In genomic region chr9:125407974-125408900, GRCh38 we compare ENCODE assay signal across 8 cellular contexts.
DNase-seq lines count a peak whose midpoint lies in the region; ATAC-seq, FAIRE-seq and TF ChIP-seq lines count a peak whose summit lies in the region.

No MANE protein-coding gene starts in this region.

- no peak overlapping the region for H3K27ac ChIP-seq in HepG2 (ENCODE audit: extremely low read length, insufficient read depth, low read length)

- peaks cover 0 to 34% of the 10 kb centered on the region in 2 experiments; a peak in 4 of 5 replicates for H3K27me3 ChIP-seq in HepG2 (ENCODE audit: control insufficient read depth in 1 of 2, insufficient read depth in 2 of 2, low read length in 2 of 2)

- peak overlapping the region; percentile 80 for H3K4me3 Mint-ChIP-seq in activated CD4-positive, alpha-beta T cell treated with anti-CD3 and anti-CD28 coated beads, Interleukin-2, amount 10 ng/mL, durations not matched to agents 24 days and 14 days

- H3K4me1 Mint-ChIP-seq in activated CD4-positive, alpha-beta T cell treated with anti-CD3 and anti-CD28 coated beads, Interleukin-2, amount 10 ng/mL, durations not matched to agents 24 days and 14 days = peaks cover 10% of the 10 kb centered on the region

- no peaks in the 10 kb centered on the region for H3K36me3 ChIP-seq in HepG2 (replicated peaks in 1 of 2; ENCODE audit: control insufficient read depth in 1 of 2, insufficient read depth in 2 of 2, low read length in 2 of 2)

- CTCF ChIA-PET in HepG2 (lab: Yijun Ruan, JAX; ENCODE audit: low intra/inter-chr PET ratio, low total read pairs) = interaction anchor here (0.9 to 1.1 kb wide), 2 partner anchors 223 to 224 kb away, joined by 3 to 5 read pairs; no protein-coding TSS in a partner anchor

- no peaks in the 10 kb centered on the region for H3K9me3 Mint-ChIP-seq in activated CD4-positive, alpha-beta T cell treated with anti-CD3 and anti-CD28 coated beads, Interleukin-2, amount 10 ng/mL, durations not matched to agents 24 days and 14 days

- peak overlapping the region; percentile 57 for H3K9ac ChIP-seq in HepG2 (ENCODE audit: insufficient read depth, low read depth, low read length)

- peak; percentile 96 for TF ChIP-seq CTCF in HepG2 (CRISPR knock-in tag; IDR thresholded peaks at IDR 0.05)

- intact Hi-C loops in activated CD4-positive, alpha-beta T cell treated with anti-CD3 and anti-CD28 coated beads, Interleukin-2, amount 10 ng/mL, durations not matched to agents 24 days and 14 days (cut with micrococcal nuclease) = loop anchor here (1.0 to 10.0 kb wide), 5 partner anchors 223 to 1083 kb away; partner anchors contain the start of gene MAPKAP1
- intact Hi-C loops in HepG2 (cut with micrococcal nuclease; ENCODE audit: unreplicated experiment) = loop anchor here (2.0 to 5.0 kb wide), 2 partner anchors 139 to 821 kb away; no protein-coding TSS in a partner anchor

- no peak for FAIRE-seq in HepG2 (lab: Jason Lieb, UNC)

- in situ Hi-C loops in HepG2 (cut with HindIII; ENCODE audit: extremely low pct_ligation_motif_present, low pct_unique_long_range_greater_than_20kb) = loop anchor here (5.0 to 10.0 kb wide), 3 partner anchors 224 to 987 kb away; no protein-coding TSS in a partner anchor

- H3K9me3 ChIP-seq in HepG2 (ENCODE audit: low read length) = no peaks in the 10 kb centered on the region

- no peaks in the 10 kb centered on the region for H3K79me2 ChIP-seq in HepG2 (ENCODE audit: insufficient read depth, low read length)

- no peak overlapping the region for H2AFZ ChIP-seq in HepG2 (ENCODE audit: low read length)

- no peak for TF ChIP-seq POLR2A in HepG2 (IDR thresholded peaks at IDR 0.05; ENCODE audit: insufficient read depth in 1 of 2, low read depth in 2 of 2, low read length in 2 of 2)

- no peaks in the 10 kb centered on the region for H3K36me3 Mint-ChIP-seq in activated CD4-positive, alpha-beta T cell treated with anti-CD3 and anti-CD28 coated beads, Interleukin-2, amount 10 ng/mL, durations not matched to agents 24 days and 14 days (ENCODE audit: low read depth)

- DNase-seq in EH (ENCODE audit: low read depth) = peak; percentile 74
- peak; percentile 80 for DNase-seq in NCI-H2227 (lab: John Stamatoyannopoulos, UW; ENCODE audit: unreplicated experiment)
- peak; percentile 93 for DNase-seq in activated CD4-positive, alpha-beta T cell treated with anti-CD3 and anti-CD28 coated beads, Interleukin-2, amount 10 ng/mL, durations not matched to agents 24 days and 14 days
- peak; percentile 58 for DNase-seq in dedifferentiated amniotic fluid mesenchymal stem cell (ENCODE audit: extremely low spot score)
- peak; percentile 39 for DNase-seq in HepG2 (ENCODE audit: low spot score)
- peak; percentile 56 for DNase-seq in stimulated activated CD4-positive, alpha-beta T cell treated with anti-CD3 and anti-CD28 coated beads, Interleukin-2, amount 100 ng/mL, for 4 hours (ENCODE audit: low read depth)

- BruUV-seq in HepG2 (replicated peaks; lab: Mats Ljungman, UMichigan) = no TSS peak

- POLR2A ChIA-PET in HepG2 (lab: Yijun Ruan, JAX) = interaction anchor here (1.5 kb wide), 1 partner anchor 167 kb away, joined by 5 read pairs; the partner anchor contains the start of gene HSPA5

- TF ChIP-seq RAD21 in HepG2 (CRISPR knock-in tag; IDR thresholded peaks at IDR 0.05) = peak; percentile 95

- TF ChIP-seq EP300 in HepG2 (IDR thresholded peaks at IDR 0.05; ENCODE audit: low read depth in 2 of 2, low read length in 2 of 2) (no peak), HepG2 (CRISPR knock-in tag; IDR thresholded peaks at IDR 0.05; ENCODE audit: borderline replicate concordance) (0 out of 2 replicates have a peak, but pooled peaks have one; percentile 14)

- peaks cover 14% of the 10 kb centered on the region for H3K27me3 Mint-ChIP-seq in activated CD4-positive, alpha-beta T cell treated with anti-CD3 and anti-CD28 coated beads, Interleukin-2, amount 10 ng/mL, durations not matched to agents 24 days and 14 days

- peak overlapping the region; percentile 98 for H3K4me2 ChIP-seq in HepG2 (ENCODE audit: low read depth, low read length)

- H4K20me1 ChIP-seq in HepG2 (ENCODE audit: insufficient read depth, low read length) = no peaks in the 10 kb centered on the region

- no peak overlapping the region for H3K27ac Mint-ChIP-seq in activated CD4-positive, alpha-beta T cell treated with anti-CD3 and anti-CD28 coated beads, Interleukin-2, amount 10 ng/mL, durations not matched to agents 24 days and 14 days

- peak; percentile 79 for ATAC-seq in HG02678 (IDR thresholded peaks at IDR 0.05; ENCODE audit: unreplicated experiment)
- peak; percentile 84 for ATAC-seq in HepG2
- ATAC-seq in HG03097 (IDR thresholded peaks at IDR 0.05; ENCODE audit: low FRiP score, unreplicated experiment) = no peak

- peak overlapping the region; percentile 72 to 78 (median 78) for H3K4me3 ChIP-seq in HepG2 (replicated peaks in 1 of 3; ENCODE audit: insufficient read depth in 1 of 3, low read depth in 2 of 3, low read length in 3 of 3)

- 50% methylated on average over 20 of the region's 104 CpGs for WGBS in HepG2 (ENCODE audit: low lambda C conversion rate)

- H3K4me1 ChIP-seq in HepG2 (ENCODE audit: insufficient read depth, low read length) = peaks cover 52% of the 10 kb centered on the region

TF ChIP-seq in HepG2, 621 proteins besides CTCF, POLR2A, EP300 and RAD21 (continues in another document):
- TF ChIP-seq ZNF503 (CRISPR knock-in tag; IDR thresholded peaks at IDR 0.05) (no peak), PITX1 (CRISPR knock-in tag; IDR thresholded peaks at IDR 0.05) (0 out of 2 replicates have a peak, but pooled peaks have one; percentile 15), ZFP62 (CRISPR knock-in tag; IDR thresholded peaks at IDR 0.05) (0 out of 2 replicates have a peak, but pooled peaks have one; percentile 38), ZSCAN12 (CRISPR knock-in tag; IDR thresholded peaks at IDR 0.05) (no peak), REST (IDR thresholded peaks at IDR 0.05; ENCODE audit: borderline replicate concordance in 1 of 2, low read depth in 1 of 2, low read length in 2 of 2) (no peak), U2AF2 (IDR thresholded peaks at IDR 0.05; ENCODE audit: low read depth, low read length) (no peak)

Comparison
In these comparisons a context has a peak if more than half of its experiments do, and no peak if none do; other contexts are left out.
1. DNase-seq: peak in every context shown above with its lines; median percentile 93 in activated CD4-positive, alpha-beta T cell treated with anti-CD3 and anti-CD28 coated beads, Interleukin-2, amount 10 ng/mL, durations not matched to agents 24 days and 14 days; 80 in NCI-H2227; 74 in EH; 58 in dedifferentiated amniotic fluid mesenchymal stem cell; 56 in stimulated activated CD4-positive, alpha-beta T cell treated with anti-CD3 and anti-CD28 coated beads, Interleukin-2, amount 100 ng/mL, for 4 hours; 39 in HepG2.